ENCODE assay signal across 8 cellular contexts in the genomic region with DNA sequence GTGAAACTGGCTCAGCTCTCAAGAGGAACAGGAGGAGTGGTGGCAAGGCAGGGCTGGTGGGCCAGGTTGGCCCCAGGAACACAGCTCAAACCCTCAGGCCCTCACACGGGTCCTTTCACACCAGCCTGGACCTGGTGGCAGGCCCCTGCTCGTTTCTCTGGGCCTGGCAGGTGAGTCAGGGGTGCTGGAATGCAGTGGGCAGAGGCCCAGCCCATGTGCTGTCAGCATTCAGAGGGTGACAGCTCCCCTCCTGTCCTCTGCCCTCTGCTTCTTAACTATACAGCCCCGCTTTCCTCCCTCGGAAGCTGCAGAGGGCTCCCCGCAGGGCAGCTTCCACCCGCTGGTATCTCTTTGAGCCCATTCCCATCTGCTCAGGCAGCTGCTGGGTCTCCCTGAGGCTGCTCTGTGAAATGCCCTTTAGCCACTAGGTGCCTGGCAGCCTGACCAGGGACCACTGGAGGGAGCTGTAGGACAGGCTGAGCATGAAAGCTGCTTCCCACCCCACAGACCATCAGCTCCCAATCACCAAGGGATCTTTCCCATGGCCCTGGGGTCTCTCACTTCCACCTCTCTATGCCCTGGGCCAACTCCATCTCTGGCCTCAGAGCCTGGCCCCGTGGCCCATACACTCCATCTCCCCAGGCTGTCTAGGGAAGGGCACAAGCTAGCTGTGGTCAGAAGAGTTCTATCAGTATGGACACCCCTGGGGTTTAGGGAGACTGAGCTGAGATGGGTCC.
A peak's percentile ranks its signal among the peaks of the same experiment; 100 is the strongest.
DNase-seq lines count a peak whose midpoint lies in the region; ATAC-seq and TF ChIP-seq lines count a peak whose summit lies in the region.

No MANE protein-coding gene starts in this region.

- peak; percentile 48 for DNase-seq in DMS114 treated with DMSO at 0.1 percent for 48 hours (lab: John Stamatoyannopoulos, UW; ENCODE audit: unreplicated experiment)
- peak; percentile 16 for DNase-seq in NCI-H345 treated with DMSO at 0.1 percent for 48 hours (lab: John Stamatoyannopoulos, UW; ENCODE audit: unreplicated experiment)
- peak; percentile 29 to 33 for DNase-seq in activated CD4-positive, alpha-beta T cell treated with anti-CD3 and anti-CD28 coated beads for 24 hours (ENCODE audit: low read depth in 2 of 2)
- peak; percentile 90 for DNase-seq in choroid plexus epithelial cell (ENCODE audit: low read depth)
- DNase-seq in stimulated activated CD4-positive, alpha-beta T cell treated with anti-CD3 and anti-CD28 coated beads, Interleukin-2, amount 100 ng/mL, for 48 hours, result peak; percentile 42 to 52

- no peaks in the 10 kb centered on the region for H3K27me3 ChIP-seq in layer of hippocampus (ENCODE audit: control insufficient read depth, insufficient read depth, low read length)

- peak overlapping the region; percentile 32 for H3K27ac ChIP-seq in layer of hippocampus (ENCODE audit: low read depth, low read length)

- peak; percentile 39 for ATAC-seq in HG02798 (IDR thresholded peaks at IDR 0.05; ENCODE audit: poor library complexity, unreplicated experiment)
- ATAC-seq in GM21717 (IDR thresholded peaks at IDR 0.05; ENCODE audit: unreplicated experiment), result no peak

- H3K4me3 ChIP-seq in choroid plexus epithelial cell (ENCODE audit: low read depth, low read length), result no peak overlapping the region

- TF ChIP-seq CTCF in choroid plexus epithelial cell (conservative IDR thresholded peaks at IDR 0.05; ENCODE audit: low read depth, low read length), result peak; percentile 98

Comparison
In these comparisons a context has a peak if more than half of its experiments do, and no peak if none do; other contexts are left out.
1. DNase-seq: peak in every context shown above with its lines; median percentile 90 in choroid plexus epithelial cell; 48 in DMS114 treated with DMSO at 0.1 percent for 48 hours; 47 in stimulated activated CD4-positive, alpha-beta T cell treated with anti-CD3 and anti-CD28 coated beads, Interleukin-2, amount 100 ng/mL, for 48 hours; 31 in activated CD4-positive, alpha-beta T cell treated with anti-CD3 and anti-CD28 coated beads for 24 hours; 16 in NCI-H345 treated with DMSO at 0.1 percent for 48 hours.